In genomic region chr5:57410374-57411320, GRCh38 we compare ENCODE assay signal across 28 cellular contexts.
DNase-seq lines count a peak whose midpoint lies in the region; ATAC-seq and TF ChIP-seq lines count a peak whose summit lies in the region.
"Had no signal": no experiment of that assay in that cellular context is flagged by ENCODE, and none has a peak within 500 bp of the region (broad histone marks: within the 10 kb centered on the region; RNA-seq: fewer than 3 reads in every experiment).

No MANE protein-coding gene starts in this region.

- no peak overlapping the region for H3K4me3 ChIP-seq in right atrium auricular region
- H3K4me3 ChIP-seq in heart right ventricle: no peak overlapping the region
- no peak overlapping the region for H3K4me3 ChIP-seq in tibial artery
- H3K4me3 ChIP-seq in SK-N-SH (ENCODE audit: low read depth in 2 of 2, low read length in 1 of 2): no peak overlapping the region
- H3K4me3 ChIP-seq: A549, HAP-1, heart left ventricle, MG63, suprapubic skin, vagina had no signal

- H3K27me3 ChIP-seq in right atrium auricular region: no peaks in the 10 kb centered on the region
- H3K27me3 ChIP-seq in heart right ventricle: no peaks in the 10 kb centered on the region
- no peaks in the 10 kb centered on the region for H3K27me3 ChIP-seq in tibial artery
- no peaks in the 10 kb centered on the region for H3K27me3 ChIP-seq in SK-N-SH (ENCODE audit: insufficient read depth)
- H3K27me3 ChIP-seq: heart left ventricle, MG63, suprapubic skin, vagina had no signal

- H3K4me1 ChIP-seq in right atrium auricular region (peaks cover 0 to 56% of the 10 kb centered on the region in 2 donors), heart right ventricle (peaks cover 3 to 79% (median 40%) of the 10 kb centered on the region in 9 donors), tibial artery (peaks cover 0 to 82% (median 44%) of the 10 kb centered on the region in 4 donors), SK-N-SH (ENCODE audit: control insufficient read depth in 1 of 2, insufficient read depth in 2 of 2, low read depth in 1 of 2, low read length in 1 of 2) (peaks cover 0 to 14% of the 10 kb centered on the region in 2 experiments; a peak in 3 of 4 replicates)
- H3K4me1 ChIP-seq: A549, HAP-1, vagina had no signal

- H3K9me3 ChIP-seq in right atrium auricular region (no peaks in the 10 kb centered on the region), heart right ventricle (no peaks in the 10 kb centered on the region), tibial artery (no peaks in the 10 kb centered on the region), SK-N-SH (no peaks in the 10 kb centered on the region)
- H3K9me3 ChIP-seq: A549, HAP-1, heart left ventricle, MG63, suprapubic skin, vagina had no signal

- no peak for DNase-seq in Right ventricle myocardium inferior (ENCODE audit: missing footprints)
- DNase-seq in right atrium auricular region (ENCODE audit: low spot score): no peak
- DNase-seq in RPMI7951 (ENCODE audit: low read depth): peak; percentile 20
- DNase-seq in heart right ventricle: no peak
- DNase-seq in tibial artery: no peak
- no peak for DNase-seq in activated naive CD4-positive, alpha-beta T cell treated with Interleukin-2 at 50 U/mL for 16 hours
- DNase-seq in midbrain (lab: John Stamatoyannopoulos, UW): no peak
- no peak for DNase-seq in SK-N-SH
- DNase-seq: activated CD4-positive, alpha-beta T cell treated with anti-CD3 and anti-CD28 coated beads, Interleukin-2, amount 50 U/mL, for 1 hour; activated CD8-positive, alpha-beta memory T cell treated with anti-CD3 and anti-CD28 coated beads, Interleukin-2, amount 10 ng/mL, durations not matched to agents 7 days and 5 days; activated naive CD4-positive, alpha-beta T cell treated with anti-CD3 and anti-CD28 coated beads, Interleukin-2, amount 50 U/mL, for 16 hours; cerebellar nuclear complex; COR-L47; heart left ventricle; mesendoderm; MG63; naive B cell; NCI-H2081; NCI-H510A treated with DMSO at 0.1 percent for 48 hours; nucleus accumbens; stimulated activated CD4-positive, alpha-beta T cell treated with anti-CD3 and anti-CD28 coated beads, Interleukin-2, amount 100 ng/mL, for 48 hours had no signal

- H3K4me2 ChIP-seq in SK-N-SH: no peak overlapping the region
- H3K4me2 ChIP-seq: A549 had no signal

- ATAC-seq in Right ventricle myocardium inferior: peak; percentile 63
- ATAC-seq in heart right ventricle: peak in 5 of 8 donors; percentile 7 to 33 (median 31)
- ATAC-seq: A549; activated CD8-positive, alpha-beta memory T cell treated with anti-CD3 and anti-CD28 coated beads, Interleukin-2, amount 10 ng/mL, durations not matched to agents 7 days and 5 days; stimulated activated effector memory CD8-positive, alpha-beta T cell treated with anti-CD3 and anti-CD28 coated beads, Interleukin-12 subunit alpha, Interleukin-12 subunit beta, amount 100 ng/mL, for 72 hours had no signal

- H3K27ac ChIP-seq in right atrium auricular region (peak overlapping the region in 1 of 2 donors; percentile 22), heart right ventricle (peak overlapping the region in 1 of 10 donors; percentile 8), tibial artery (peak overlapping the region; percentile 41 to 58), SK-N-SH (ENCODE audit: low read depth in 2 of 2, low read length in 1 of 2) (no peak overlapping the region)
- H3K27ac ChIP-seq: A549, epithelial cell of prostate, RWPE1, suprapubic skin, vagina had no signal

- TF ChIP-seq RAD21 in SK-N-SH (IDR thresholded peaks at IDR 0.05; ENCODE audit: low read length): no peak; the same call in 1 of the 2 replicates

- H3K9me2 ChIP-seq in SK-N-SH: no peaks in the 10 kb centered on the region

- POLR2A ChIA-PET in SK-N-SH (lab: Yijun Ruan, JAX): interaction anchor here (0.7 kb wide), 1 partner anchor 20 kb away, joined by 3 read pairs; no protein-coding TSS in a partner anchor

- no peak for TF ChIP-seq EP300 in SK-N-SH (IDR thresholded peaks at IDR 0.05; ENCODE audit: borderline replicate concordance in 1 of 2, low read depth in 1 of 2, low read length in 1 of 2)

- no peaks in the 10 kb centered on the region for H3K36me3 ChIP-seq in right atrium auricular region
- H3K36me3 ChIP-seq in heart right ventricle: no peaks in the 10 kb centered on the region
- H3K36me3 ChIP-seq in tibial artery: no peaks in the 10 kb centered on the region
- H3K36me3 ChIP-seq in SK-N-SH (replicated peaks in 1 of 2; ENCODE audit: control insufficient read depth in 1 of 2, insufficient read depth in 2 of 2, low read length in 1 of 2): no peaks in the 10 kb centered on the region
- H3K36me3 ChIP-seq: HAP-1, heart left ventricle, MG63, suprapubic skin, vagina had no signal

- no peaks in the 10 kb centered on the region for H3K79me2 ChIP-seq in SK-N-SH (ENCODE audit: insufficient read depth)

- no peak overlapping the region for H2AFZ ChIP-seq in SK-N-SH (ENCODE audit: low read depth)

- no peak for TF ChIP-seq CTCF in right atrium auricular region (IDR thresholded peaks at IDR 0.05)
- TF ChIP-seq CTCF in heart right ventricle (IDR thresholded peaks at IDR 0.05): no peak
- no peak for TF ChIP-seq CTCF in tibial artery (IDR thresholded peaks at IDR 0.05)
- no peak for TF ChIP-seq CTCF in SK-N-SH (IDR thresholded peaks at IDR 0.05)

- 74 to 76% methylated on average over 3 of the region's 3 CpGs for WGBS in heart right ventricle, 2 donors
- WGBS in SK-N-SH (ENCODE audit: low lambda C conversion rate): 90% methylated on average over 3 of the region's 3 CpGs

- CTCF ChIA-PET in SK-N-SH (lab: Yijun Ruan, JAX): interaction anchor here (0.8 to 1.3 kb wide), 3 partner anchors 27 to 112 kb away, joined by 3 to 6 read pairs (median 3); no protein-coding TSS in a partner anchor

- no peak overlapping the region for H3K9ac ChIP-seq in SK-N-SH

- H3F3A ChIP-seq in SK-N-SH (replicated peaks; ENCODE audit: insufficient read depth): peaks cover 3% of the 10 kb centered on the region

- H4K20me1 ChIP-seq in SK-N-SH (ENCODE audit: insufficient read depth): no peaks in the 10 kb centered on the region

- intact Hi-C loops in Right ventricle myocardium inferior (cut with DNase I): no loop called here
- intact Hi-C loops in heart right ventricle (cut with DNase I): no loop called here
- intact Hi-C loops in tibial artery (cut with DNase I; ENCODE audit: low total_unique reads): no loop called here

TF ChIP-seq in SK-N-SH, 30 proteins besides CTCF, POLR2A, EP300 and RAD21:
- no peak for TF ChIP-seq GABPA (IDR thresholded peaks at IDR 0.05; ENCODE audit: low read depth)
- TF ChIP-seq MEF2A (IDR thresholded peaks at IDR 0.05; ENCODE audit: borderline replicate concordance, low read depth): no peak
- no peak for TF ChIP-seq ZBTB33 (IDR thresholded peaks at IDR 0.05; ENCODE audit: borderline replicate concordance, low read depth)
- no peak for TF ChIP-seq ELF1 (IDR thresholded peaks at IDR 0.05)
- no peak for TF ChIP-seq IRF3 (IDR thresholded peaks at IDR 0.05; ENCODE audit: low read depth, low read length)

Comparison
In these comparisons a context has a peak if more than half of its experiments do, and no peak if none do; other contexts are left out.
1. H3K27ac ChIP-seq: peak in tibial artery (2 of 2); none in SK-N-SH (0 of 2).